7 cellular contexts compared by ENCODE assay signal in genomic region chr11:90254065-90254464, GRCh38.
"Had no signal": no experiment of that assay in that cellular context is flagged by ENCODE, and none has a peak within 500 bp of the region (broad histone marks: within the 10 kb centered on the region; RNA-seq: fewer than 3 reads in every experiment).

No MANE protein-coding gene starts in this region.

- DNase-seq: GM23248, H9, HCEC 1CT, KG1 had no signal

- H3K4me3 ChIP-seq: GM23248 had no signal

- H3K4me3 Mint-ChIP-seq: H9, IgD-negative memory B cell had no signal

- H2AFZ ChIP-seq: GM23248 had no signal

- H3K9ac ChIP-seq: GM23248 had no signal

- H3K27ac ChIP-seq: GM23248 had no signal

- H3K27ac Mint-ChIP-seq: H9, IgD-negative memory B cell had no signal

- H3K36me3 Mint-ChIP-seq: IgD-negative memory B cell had no signal

- FAIRE-seq: H1, H54 had no signal
